ENCODE assay signal across 17 cellular contexts in genomic region chr3:41050149-41050548, GRCh38.
A peak's percentile ranks its signal among the peaks of the same experiment; 100 is the strongest.
DNase-seq lines count a peak whose midpoint lies in the region; ATAC-seq and TF ChIP-seq lines count a peak whose summit lies in the region.
"Had no signal": no experiment of that assay in that cellular context is flagged by ENCODE, and none has a peak within 500 bp of the region (broad histone marks: within the 10 kb centered on the region; RNA-seq: fewer than 3 reads in every experiment).

No MANE protein-coding gene starts in this region.

- no peaks in the 10 kb centered on the region for H4K20me1 ChIP-seq in H9 (ENCODE audit: control insufficient read depth, insufficient read depth, insufficient read length)
- H4K20me1 ChIP-seq: BLaER1 had no signal

- intact Hi-C loops in left colon (cut with DNase I, micrococcal nuclease), result no loop called here

- DNase-seq in H9 (no peak), NCI-H2029 treated with DMSO at 0.1 percent for 48 hours (lab: John Stamatoyannopoulos, UW) (peak; percentile 41), left colon (peak in 1 of 2 donors; percentile 18), osteocyte (ENCODE audit: extremely low spot score, unreplicated experiment) (peak; percentile 53), HAP-1 (ENCODE audit: low spot score in 2 of 2) (no peak), anterior cingulate cortex (lab: John Stamatoyannopoulos, UW) (no peak), hepatic stellate cell (ENCODE audit: low spot score) (no peak)
- DNase-seq: 8988T; CD4-positive, alpha-beta memory T cell; DMS153; DMS79; GDM1 had no signal

- H3K4me1 ChIP-seq in H9 (ENCODE audit: insufficient read depth, low read length), result no peaks in the 10 kb centered on the region; the same call in 1 of the 2 replicates
- no peaks in the 10 kb centered on the region for H3K4me1 ChIP-seq in HAP-1
- H3K4me1 ChIP-seq: BLaER1 had no signal

- H3K23me2 ChIP-seq in H9 (ENCODE audit: insufficient read length, low read depth, low read length, poor library complexity, severe bottlenecking), result no peaks in the 10 kb centered on the region

- H3K4ac ChIP-seq in H9 (ENCODE audit: low read depth, low read length), result no peak overlapping the region

- H3K27me3 ChIP-seq in H9 (ENCODE audit: insufficient read depth, low read length) (no peaks in the 10 kb centered on the region), HAP-1 (ENCODE audit: low read depth) (no peaks in the 10 kb centered on the region)
- H3K27me3 ChIP-seq: BLaER1 had no signal

- H2BK20ac ChIP-seq in H9 (ENCODE audit: low read depth, low read length, poor library complexity, severe bottlenecking), result no peak overlapping the region

- H3K9me3 Mint-ChIP-seq in H9, result peaks cover 16 to 18% of the 10 kb centered on the region in 2 experiments
- H3K9me3 Mint-ChIP-seq in osteocyte (ENCODE audit: unreplicated experiment), result peaks cover 35% of the 10 kb centered on the region

- ATAC-seq in left colon (peak; percentile 70), GM18870 (IDR thresholded peaks at IDR 0.05; ENCODE audit: unreplicated experiment) (no peak)
- ATAC-seq: GM23338, HepG2 had no signal

- H3K79me2 ChIP-seq in H9 (ENCODE audit: insufficient read depth, low read length), result no peaks in the 10 kb centered on the region

- H4K91ac ChIP-seq in H9 (ENCODE audit: insufficient read length, low read depth, low read length), result no peak overlapping the region

- no peak overlapping the region for H3K27ac ChIP-seq in H9 (ENCODE audit: insufficient read length, low read depth, low read length)
- H3K27ac ChIP-seq: BLaER1 had no signal

- no peak overlapping the region for H3K4me3 ChIP-seq in HAP-1
- H3K4me3 ChIP-seq: BLaER1, GM23338 had no signal

- no peak overlapping the region for H3K27ac Mint-ChIP-seq in H9
- H3K27ac Mint-ChIP-seq in osteocyte (ENCODE audit: unreplicated experiment), result no peak overlapping the region
- H3K27ac Mint-ChIP-seq: CD4-positive, alpha-beta memory T cell; GM23338 had no signal

- no peak overlapping the region for H3K4me3 Mint-ChIP-seq in H9
- no peak overlapping the region for H3K4me3 Mint-ChIP-seq in osteocyte (ENCODE audit: unreplicated experiment)
- H3K4me3 Mint-ChIP-seq: CD14-positive monocyte; CD4-positive, alpha-beta memory T cell; GM23338 had no signal

- H3K27me3 Mint-ChIP-seq in H9 (ENCODE audit: low read depth) (no peaks in the 10 kb centered on the region), osteocyte (ENCODE audit: unreplicated experiment) (no peaks in the 10 kb centered on the region)

- no peak overlapping the region for H4K8ac ChIP-seq in H9 (replicated peaks; ENCODE audit: insufficient read length, low read depth, low read length)

- no peak overlapping the region for H2BK12ac ChIP-seq in H9 (ENCODE audit: insufficient read length, low read depth, low read length)

- in situ Hi-C loops in HAP-1 (cut with MboI; ENCODE audit: low sequenced_read_pairs), result no loop called here

- WGBS in H9 (ENCODE audit: extremely low coverage, insufficient read length, low lambda C conversion rate), result no CpG with 5 or more reads among the region's 4 CpGs

- no peaks in the 10 kb centered on the region for H3K79me1 ChIP-seq in H9 (ENCODE audit: insufficient read depth, low read depth, low read length, poor library complexity, severe bottlenecking)

- H3K9me3 ChIP-seq in H9 (ENCODE audit: control insufficient read depth, low read depth, low read length) (no peaks in the 10 kb centered on the region), HAP-1 (no peaks in the 10 kb centered on the region)

- no peak overlapping the region for H2BK5ac ChIP-seq in H9 (ENCODE audit: insufficient read length, low read length)

- no peak overlapping the region for H3K23ac ChIP-seq in H9 (ENCODE audit: insufficient read length, low read depth, low read length)

- peaks cover 8 to 11% of the 10 kb centered on the region in 2 experiments for H3K4me1 Mint-ChIP-seq in H9
- H3K4me1 Mint-ChIP-seq in osteocyte (ENCODE audit: unreplicated experiment), result no peaks in the 10 kb centered on the region
- H3K4me1 Mint-ChIP-seq: CD14-positive monocyte; CD4-positive, alpha-beta memory T cell had no signal

- H3K36me3 ChIP-seq in HAP-1 (replicated peaks), result no peaks in the 10 kb centered on the region
- H3K36me3 ChIP-seq: BLaER1 had no signal

- peak overlapping the region; percentile 68; the same call in 1 of the 2 replicates for H2BK15ac ChIP-seq in H9 (ENCODE audit: low read depth, low read length)

- TF ChIP-seq CTCF in H9 (conservative IDR thresholded peaks at IDR 0.05), result no peak
- no peak for TF ChIP-seq CTCF in osteocyte (IDR thresholded peaks at IDR 0.05)

- no peak overlapping the region for H2AK5ac ChIP-seq in H9 (ENCODE audit: insufficient read length, low read length)

- no peak overlapping the region for H3K9ac ChIP-seq in H9 (ENCODE audit: extremely low read depth, insufficient read length, low read length)
- H3K9ac ChIP-seq: BLaER1 had no signal

- no peak overlapping the region for H3K56ac ChIP-seq in H9 (ENCODE audit: insufficient read length, low read depth, low read length)

- no peak overlapping the region for H3K18ac ChIP-seq in H9 (ENCODE audit: insufficient read length, low read depth, low read length)

- H3K4me2 ChIP-seq in H9 (ENCODE audit: insufficient read depth, insufficient read length, low read length), result no peak overlapping the region
- H3K4me2 ChIP-seq: BLaER1, GM23338 had no signal

- H3K14ac ChIP-seq in H9 (ENCODE audit: insufficient read depth, low read length), result no peak overlapping the region

- H3T11ph ChIP-seq in H9 (ENCODE audit: low read length), result no peak overlapping the region

- H2BK120ac ChIP-seq in H9 (ENCODE audit: low read depth, low read length, poor library complexity, severe bottlenecking), result no peak overlapping the region

- no peak overlapping the region for H4K5ac ChIP-seq in H9 (ENCODE audit: insufficient read length, low read depth, low read length)

- no peak overlapping the region for H2AFZ ChIP-seq in H9 (ENCODE audit: low read length)
- H2AFZ ChIP-seq: GM23338 had no signal

- peaks cover 2 to 8% (median 2%) of the 10 kb centered on the region in 3 experiments; a peak in 2 of 7 replicates for H3K36me3 Mint-ChIP-seq in H9 (ENCODE audit: insufficient read depth in 1 of 3, low read depth in 3 of 3)
- no peaks in the 10 kb centered on the region for H3K36me3 Mint-ChIP-seq in osteocyte (ENCODE audit: unreplicated experiment)
- H3K36me3 Mint-ChIP-seq: CD14-positive monocyte; CD4-positive, alpha-beta memory T cell had no signal

Comparison
In these comparisons a context has a peak if more than half of its experiments do, and no peak if none do; other contexts are left out.
1. DNase-seq: peak in NCI-H2029 treated with DMSO at 0.1 percent for 48 hours (single experiment) and osteocyte (single experiment); none in H9 (single experiment), HAP-1 (0 of 2), anterior cingulate cortex (0 of 58) and hepatic stellate cell (single experiment).